ENCODE assay signal across 8 cellular contexts in the genomic region with DNA sequence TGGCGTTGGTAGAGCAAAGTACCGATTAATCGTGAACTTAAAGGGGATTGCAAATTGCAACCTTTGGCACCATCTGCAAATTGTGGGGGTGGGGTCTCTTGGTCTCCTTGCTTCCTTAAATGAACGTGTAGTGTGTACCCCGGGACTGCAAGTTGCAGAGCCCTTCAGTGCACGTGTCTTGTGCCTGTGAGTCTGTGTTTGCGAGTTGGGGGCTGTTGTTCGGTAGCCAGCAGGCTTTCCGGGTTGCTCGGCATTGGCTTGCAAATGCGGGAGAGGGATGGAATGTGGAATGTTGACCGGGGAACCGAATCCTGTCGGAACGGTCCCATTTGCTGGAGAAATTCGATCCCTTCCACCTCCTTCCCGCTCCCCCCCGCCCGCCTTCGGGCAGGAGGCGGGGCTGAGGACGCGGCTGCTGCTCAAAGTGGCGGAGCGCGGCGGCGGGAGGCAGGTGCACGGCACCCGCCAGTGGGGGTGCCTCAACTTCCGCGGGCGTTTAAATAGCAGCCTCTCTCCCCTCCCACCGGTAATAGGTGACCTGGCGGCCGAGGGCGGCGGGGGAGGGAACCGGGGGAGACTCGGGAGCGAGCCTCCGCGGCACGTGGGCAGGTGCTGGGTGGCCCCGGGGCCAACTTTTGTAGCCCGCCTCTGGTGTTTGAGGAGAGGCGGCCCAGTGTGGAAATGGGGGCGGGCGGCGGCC. TPM values are rescaled to one million over a fixed set of nuclear protein-coding genes. Genes with fewer than 3 reads are reported as not detected.
A peak's percentile ranks its signal among the peaks of the same experiment; 100 is the strongest.
DNase-seq lines count a peak whose midpoint lies in the region; ATAC-seq and FAIRE-seq lines count a peak whose summit lies in the region.

No MANE protein-coding gene starts in this region.

- H3K27me3 Mint-ChIP-seq in activated T-helper 1 cell treated with anti-CD3 and anti-CD28 coated beads, Interleukin-12 subunit alpha, Interleukin-12 subunit beta, Interleukin-2, Interleukin-4 antibody, amounts not matched to agents 30 ng/mL and 10 ng/mL and 1 ng/mL, durations not matched to agents 14 hours and 24 hours and 36 hours (ENCODE audit: insufficient read depth): no peaks in the 10 kb centered on the region
- no peaks in the 10 kb centered on the region for H3K27me3 Mint-ChIP-seq in naive B cell

- peaks cover 2% of the 10 kb centered on the region for H3K36me3 Mint-ChIP-seq in activated T-helper 1 cell treated with anti-CD3 and anti-CD28 coated beads, Interleukin-12 subunit alpha, Interleukin-12 subunit beta, Interleukin-2, Interleukin-4 antibody, amounts not matched to agents 30 ng/mL and 10 ng/mL and 1 ng/mL, durations not matched to agents 14 hours and 24 hours and 36 hours (ENCODE audit: low read depth)
- H3K36me3 Mint-ChIP-seq in naive B cell: no peaks in the 10 kb centered on the region
- H3K36me3 Mint-ChIP-seq in stimulated activated effector memory CD8-positive, alpha-beta T cell treated with anti-CD3 and anti-CD28 coated beads, Interleukin-12 subunit alpha, Interleukin-12 subunit beta, amount 100 ng/mL, for 72 hours: peaks cover 15% of the 10 kb centered on the region

- ATAC-seq in GM21737 (IDR thresholded peaks at IDR 0.05; ENCODE audit: unreplicated experiment) (peak; percentile 47), naive B cell (ENCODE audit: low read depth in 2 of 2) (peak; percentile 54 to 57)
- ATAC-seq in stimulated activated effector memory CD8-positive, alpha-beta T cell treated with anti-CD3 and anti-CD28 coated beads, Interleukin-12 subunit alpha, Interleukin-12 subunit beta, amount 100 ng/mL, for 72 hours: peak; percentile 56

- DNase-seq in DMS79 treated with DMSO at 0.1 percent for 48 hours (lab: John Stamatoyannopoulos, UW) (peak; percentile 47), KG1 (lab: John Stamatoyannopoulos, UW) (peak; percentile 53), RCC 7860 (ENCODE audit: low spot score) (peak; percentile 87), fibroblast of gingiva (ENCODE audit: low read depth) (peak; percentile 89), naive B cell (peak; percentile 86)
- peak; percentile 76 for DNase-seq in activated T-helper 1 cell treated with anti-CD3 and anti-CD28 coated beads, Interleukin-12 subunit alpha, Interleukin-12 subunit beta, Interleukin-2, Interleukin-4 antibody, amounts not matched to agents 30 ng/mL and 10 ng/mL and 1 ng/mL, durations not matched to agents 14 hours and 24 hours and 36 hours (ENCODE audit: low spot score)
- peak; percentile 55 to 89 for DNase-seq in stimulated activated effector memory CD8-positive, alpha-beta T cell treated with anti-CD3 and anti-CD28 coated beads, Interleukin-12 subunit alpha, Interleukin-12 subunit beta, amount 100 ng/mL, for 72 hours (ENCODE audit: low spot score in 2 of 2)

- H3K4me3 Mint-ChIP-seq in activated T-helper 1 cell treated with anti-CD3 and anti-CD28 coated beads, Interleukin-12 subunit alpha, Interleukin-12 subunit beta, Interleukin-2, Interleukin-4 antibody, amounts not matched to agents 30 ng/mL and 10 ng/mL and 1 ng/mL, durations not matched to agents 14 hours and 24 hours and 36 hours: peak overlapping the region; percentile 99
- peak overlapping the region; percentile 94 to 100 (median 99) for H3K4me3 Mint-ChIP-seq in naive B cell
- peak overlapping the region; percentile 96 for H3K4me3 Mint-ChIP-seq in stimulated activated effector memory CD8-positive, alpha-beta T cell treated with anti-CD3 and anti-CD28 coated beads, Interleukin-12 subunit alpha, Interleukin-12 subunit beta, amount 100 ng/mL, for 72 hours

- FAIRE-seq in RCC 7860 (lab: Jason Lieb, UNC): peak; percentile 60

- intact Hi-C loops in activated T-helper 1 cell treated with anti-CD3 and anti-CD28 coated beads, Interleukin-12 subunit alpha, Interleukin-12 subunit beta, Interleukin-2, Interleukin-4 antibody, amounts not matched to agents 30 ng/mL and 10 ng/mL and 1 ng/mL, durations not matched to agents 14 hours and 24 hours and 36 hours (cut with micrococcal nuclease): loop anchor here (1.0 to 5.0 kb wide), 7 partner anchors 282 to 1029 kb away; a partner anchor contains a TSS

- peak overlapping the region; percentile 100 for H3K27ac Mint-ChIP-seq in activated T-helper 1 cell treated with anti-CD3 and anti-CD28 coated beads, Interleukin-12 subunit alpha, Interleukin-12 subunit beta, Interleukin-2, Interleukin-4 antibody, amounts not matched to agents 30 ng/mL and 10 ng/mL and 1 ng/mL, durations not matched to agents 14 hours and 24 hours and 36 hours
- peak overlapping the region; percentile 76 to 99 (median 98) for H3K27ac Mint-ChIP-seq in naive B cell
- peak overlapping the region; percentile 96 for H3K27ac Mint-ChIP-seq in stimulated activated effector memory CD8-positive, alpha-beta T cell treated with anti-CD3 and anti-CD28 coated beads, Interleukin-12 subunit alpha, Interleukin-12 subunit beta, amount 100 ng/mL, for 72 hours

- H3K4me1 Mint-ChIP-seq in activated T-helper 1 cell treated with anti-CD3 and anti-CD28 coated beads, Interleukin-12 subunit alpha, Interleukin-12 subunit beta, Interleukin-2, Interleukin-4 antibody, amounts not matched to agents 30 ng/mL and 10 ng/mL and 1 ng/mL, durations not matched to agents 14 hours and 24 hours and 36 hours (ENCODE audit: low read depth): peaks cover 26% of the 10 kb centered on the region
- peaks cover 14 to 33% (median 16%) of the 10 kb centered on the region in 3 donors for H3K4me1 Mint-ChIP-seq in naive B cell
- H3K4me1 Mint-ChIP-seq in stimulated activated effector memory CD8-positive, alpha-beta T cell treated with anti-CD3 and anti-CD28 coated beads, Interleukin-12 subunit alpha, Interleukin-12 subunit beta, amount 100 ng/mL, for 72 hours: peaks cover 12% of the 10 kb centered on the region

- H3K9me3 Mint-ChIP-seq in activated T-helper 1 cell treated with anti-CD3 and anti-CD28 coated beads, Interleukin-12 subunit alpha, Interleukin-12 subunit beta, Interleukin-2, Interleukin-4 antibody, amounts not matched to agents 30 ng/mL and 10 ng/mL and 1 ng/mL, durations not matched to agents 14 hours and 24 hours and 36 hours: no peaks in the 10 kb centered on the region
- peaks cover 0 to 2% (median 0%) of the 10 kb centered on the region in 7 donors for H3K9me3 Mint-ChIP-seq in naive B cell
- no peaks in the 10 kb centered on the region for H3K9me3 Mint-ChIP-seq in stimulated activated effector memory CD8-positive, alpha-beta T cell treated with anti-CD3 and anti-CD28 coated beads, Interleukin-12 subunit alpha, Interleukin-12 subunit beta, amount 100 ng/mL, for 72 hours

RNA-seq across cellular contexts. Expression of a gene that starts 1.5 kb away (rescaled TPM):
- 38.7 and 42.4 TPM in 2 replicates for total RNA-seq in activated T-helper 1 cell treated with anti-CD3 and anti-CD28 coated beads, Interleukin-12 subunit alpha, Interleukin-12 subunit beta, Interleukin-2, Interleukin-4 antibody, amounts not matched to agents 30 ng/mL and 10 ng/mL and 1 ng/mL, durations not matched to agents 14 hours and 24 hours and 36 hours
- polyA plus RNA-seq in naive B cell (ENCODE audit: low read depth in 6 of 6): 10 to 100 TPM; 37.4 to 63.8 (median 41.2) TPM

Comparison
In these comparisons a context has a peak if more than half of its experiments do, and no peak if none do; other contexts are left out.
1. Peak in every context shown above with its lines: DNase-seq and ATAC-seq.